Comparison of ENCODE assay signal across 11 cellular contexts in genomic region chr18:70194227-70194890, GRCh38. TPM values are rescaled to one million over a fixed set of nuclear protein-coding genes. Genes with fewer than 3 reads are reported as not detected.
DNase-seq lines count a peak whose midpoint lies in the region; ATAC-seq and TF ChIP-seq lines count a peak whose summit lies in the region.
"Had no signal": no experiment of that assay in that cellular context is flagged by ENCODE, and none has a peak within 500 bp of the region (broad histone marks: within the 10 kb centered on the region; RNA-seq: fewer than 3 reads in every experiment).

No MANE protein-coding gene starts in this region.

- H3K9me3 ChIP-seq in Panc1 (ENCODE audit: control insufficient read depth, insufficient read depth, low read depth, low read length), result no peaks in the 10 kb centered on the region
- H3K9me3 ChIP-seq in upper lobe of left lung, result no peaks in the 10 kb centered on the region

- no TSS peak for BruUV-seq in Panc1 (replicated peaks; lab: Mats Ljungman, UMichigan)

- peaks cover 22% of the 10 kb centered on the region for H3K4me1 ChIP-seq in Panc1 (ENCODE audit: control insufficient read depth, insufficient read depth, low read length)
- peaks cover 0 to 6% (median 0%) of the 10 kb centered on the region in 4 donors for H3K4me1 ChIP-seq in upper lobe of left lung

- in situ Hi-C loops in Panc1 (cut with HindIII; ENCODE audit: low pct_unique_long_range_greater_than_20kb, low sequenced_read_pairs), result no loop called here

- peak overlapping the region; percentile 59; the same call in 1 of the 2 replicates for H3K27ac ChIP-seq in Panc1 (ENCODE audit: low read length)
- H3K27ac ChIP-seq in upper lobe of left lung, result no peak overlapping the region

- H3K36me3 ChIP-seq in Panc1 (ENCODE audit: control insufficient read depth, insufficient read depth, low read length), result peaks cover 18% of the 10 kb centered on the region; the same call in 1 of the 2 replicates
- H3K36me3 ChIP-seq in upper lobe of left lung, result peaks cover 0 to 59% (median 6%) of the 10 kb centered on the region in 4 donors

- TF ChIP-seq POLR2A in upper lobe of left lung (IDR thresholded peaks at IDR 0.05), result no peak

- no peak overlapping the region for H3K4me3 ChIP-seq in Panc1 (ENCODE audit: low read depth in 2 of 2, low read length in 2 of 2)
- H3K4me3 ChIP-seq in upper lobe of left lung, result no peak overlapping the region

- POLR2A ChIA-PET in Panc1 (lab: Charles Lee), result interaction anchor here (0.6 kb wide), 1 partner anchor 12 kb away, joined by 3 read pairs; no protein-coding TSS in a partner anchor

- TF ChIP-seq CTCF in Panc1 (IDR thresholded peaks at IDR 0.05) (no peak), upper lobe of left lung (IDR thresholded peaks at IDR 0.05) (no peak)

- peak; percentile 84 for ATAC-seq in GM18517 (IDR thresholded peaks at IDR 0.05; ENCODE audit: unreplicated experiment)
- peak; percentile 76 for ATAC-seq in GM19438 (IDR thresholded peaks at IDR 0.05; ENCODE audit: low read depth, unreplicated experiment)
- peak; percentile 75 for ATAC-seq in HG02943 (IDR thresholded peaks at IDR 0.05; ENCODE audit: low read depth, unreplicated experiment)
- ATAC-seq in Panc1, result no peak
- no peak for ATAC-seq in upper lobe of left lung (ENCODE audit: low FRiP score in 2 of 2)

- TF ChIP-seq EP300 in upper lobe of left lung (IDR thresholded peaks at IDR 0.05), result no peak

- WGBS in upper lobe of left lung, 2 donors, result 80 to 91% methylated on average over 4 of the region's 4 CpGs

- CTCF ChIA-PET in Panc1 (lab: Charles Lee), result interaction anchor here (0.7 to 1.9 kb wide), 2 partner anchors 12 to 261 kb away, joined by 3 to 5 read pairs; no protein-coding TSS in a partner anchor

- DNase-seq in Panc1 (ENCODE audit: low read depth, low spot score) (no peak), NCI-H2171 treated with DMSO at 0.1 percent for 48 hours (lab: John Stamatoyannopoulos, UW) (no peak), NOMO-1 treated with dmso at 0.1 percent for 144 hours (lab: John Stamatoyannopoulos, UW; ENCODE audit: unreplicated experiment) (no peak), upper lobe of left lung (no peak)
- no peak for DNase-seq in NK-92 treated with Interleukin-12 subunit alpha and Interleukin-12 subunit beta, amount 100 ng/mL, for 24 hours (lab: John Stamatoyannopoulos, UW)
- DNase-seq: mammary epithelial cell, NCI-H187 treated with DMSO at 0.1 percent for 48 hours, small intestine had no signal

- H3K27me3 ChIP-seq in Panc1 (ENCODE audit: control insufficient read depth, insufficient read depth, low read length), result no peaks in the 10 kb centered on the region
- H3K27me3 ChIP-seq in upper lobe of left lung, result no peaks in the 10 kb centered on the region

- intact Hi-C loops in Panc1 (cut with micrococcal nuclease; ENCODE audit: unreplicated experiment), result no loop called here

RNA-seq across cellular contexts. Expression of gene RTTN, which starts 11.1 kb away (rescaled TPM):
- 16.9 TPM for total RNA-seq in Panc1 (2021; ENCODE audit: unreplicated experiment)
- 3.6 TPM for polyA plus RNA-seq in Panc1 (2012; ENCODE audit: insufficient read length)
- total RNA-seq in upper lobe of left lung, result 10 to 100 TPM in 5 of 6 donors, 1 to 10 TPM in 1; 8.3 to 32.9 (median 12.5) TPM

Comparison
In these comparisons a context has a peak if more than half of its experiments do, and no peak if none do; other contexts are left out.
1. ATAC-seq: peak in GM18517 (single experiment), GM19438 (single experiment) and HG02943 (single experiment); none in Panc1 (single experiment) and upper lobe of left lung (0 of 2).